In the genomic region with DNA sequence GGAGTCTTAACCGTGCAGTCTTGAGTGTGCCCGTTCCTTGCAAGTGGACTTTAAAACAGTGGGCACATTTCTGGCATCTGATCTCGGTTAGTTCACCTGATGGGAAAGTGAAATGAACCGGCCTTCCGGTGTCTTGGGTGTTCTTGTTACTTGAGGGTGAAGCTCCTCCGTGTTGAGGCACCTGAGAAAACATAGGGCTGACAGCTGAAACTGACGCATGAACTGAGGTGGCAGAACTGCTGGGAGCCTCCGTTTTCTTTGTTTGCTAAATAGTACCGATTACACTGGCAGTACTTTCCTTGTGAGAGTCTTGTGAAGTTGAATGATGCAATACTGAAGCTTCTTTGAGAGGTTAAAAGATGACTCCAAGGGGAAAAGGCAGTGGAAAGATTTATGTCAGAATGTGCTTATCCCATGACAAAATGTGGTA, we compare ENCODE assay signal across 18 cellular contexts.
DNase-seq lines count a peak whose midpoint lies in the region; ATAC-seq and TF ChIP-seq lines count a peak whose summit lies in the region.
"Had no signal": no experiment of that assay in that cellular context is flagged by ENCODE, and none has a peak within 500 bp of the region (broad histone marks: within the 10 kb centered on the region; RNA-seq: fewer than 3 reads in every experiment).

No MANE protein-coding gene starts in this region.

- WGBS in smooth muscle cell (ENCODE audit: low lambda C conversion rate) = 80% methylated on average over 9 of the region's 9 CpGs

- no peak overlapping the region for H3K4me3 Mint-ChIP-seq in activated naive CD4-positive, alpha-beta T cell treated with anti-CD3 and anti-CD28 coated beads for 36 hours
- H3K4me3 Mint-ChIP-seq: immature natural killer cell had no signal

- H3F3A ChIP-seq in smooth muscle cell (ENCODE audit: low read depth) = no peaks in the 10 kb centered on the region

- intact Hi-C loops in activated naive CD4-positive, alpha-beta T cell treated with anti-CD3 and anti-CD28 coated beads for 36 hours (cut with micrococcal nuclease) = no loop called here

- H2AFZ ChIP-seq in smooth muscle cell (ENCODE audit: low read depth) = peak overlapping the region; percentile 73

- peaks cover 7% of the 10 kb centered on the region for H3K27me3 Mint-ChIP-seq in activated naive CD4-positive, alpha-beta T cell treated with anti-CD3 and anti-CD28 coated beads for 36 hours (ENCODE audit: low read depth)

- CTCF ChIA-PET in activated naive CD4-positive, alpha-beta T cell treated with anti-CD3 and anti-CD28 coated beads for 36 hours (lab: Charles Lee) = no interaction called here

- H3K4me1 Mint-ChIP-seq in activated naive CD4-positive, alpha-beta T cell treated with anti-CD3 and anti-CD28 coated beads for 36 hours (ENCODE audit: low read depth) = peaks cover 19% of the 10 kb centered on the region

- no peak for ATAC-seq in GM18861 (IDR thresholded peaks at IDR 0.05; ENCODE audit: unreplicated experiment)
- ATAC-seq: SK-N-SH treated with all-trans-retinoic acid at 6 μM for 48 hours had no signal

- no peak overlapping the region for H3K4me3 ChIP-seq in adipocyte (ENCODE audit: low read length)
- H3K4me3 ChIP-seq in smooth muscle cell = no peak overlapping the region
- H3K4me3 ChIP-seq: MG63, tibial artery had no signal

- DNase-seq in activated naive CD4-positive, alpha-beta T cell treated with anti-CD3 and anti-CD28 coated beads for 36 hours = no peak
- DNase-seq in activated naive CD4-positive, alpha-beta T cell treated with anti-CD3 and anti-CD28 coated beads, Interleukin-2, amount 50 U/mL, for 16 hours = no peak
- DNase-seq in adipocyte (ENCODE audit: low read depth) (peak; percentile 57), iris pigment epithelial cell (ENCODE audit: low read depth) (peak; percentile 62), smooth muscle cell (lab: John Stamatoyannopoulos, UW; ENCODE audit: unreplicated experiment) (no peak), foreskin melanocyte (no peak), COLO668 (lab: John Stamatoyannopoulos, UW; ENCODE audit: unreplicated experiment) (no peak)
- DNase-seq: amygdala; cortex of kidney; DMS 273 treated with DMSO at 0.1 percent for 48 hours; immature natural killer cell; MG63; stimulated activated CD4-positive, alpha-beta T cell treated with anti-CD3 and anti-CD28 coated beads, Interleukin-2, amount 100 ng/mL, for 24 hours; stimulated activated CD8-positive, alpha-beta memory T cell treated with anti-CD3 and anti-CD28 coated beads, Interleukin-4, amount 100 ng/mL, for 48 hours; WERI-Rb-1 had no signal

- H3K4me1 ChIP-seq in adipocyte (ENCODE audit: control insufficient read depth, insufficient read depth, low read length) (peaks cover 16% of the 10 kb centered on the region), smooth muscle cell (ENCODE audit: low read depth) (peaks cover 11% of the 10 kb centered on the region)

- H4K20me1 ChIP-seq in smooth muscle cell (ENCODE audit: low read depth) = no peaks in the 10 kb centered on the region

- peak overlapping the region; percentile 64 for H3K27ac Mint-ChIP-seq in activated naive CD4-positive, alpha-beta T cell treated with anti-CD3 and anti-CD28 coated beads for 36 hours
- H3K27ac Mint-ChIP-seq: immature natural killer cell had no signal

- no peaks in the 10 kb centered on the region for H3K9me3 ChIP-seq in adipocyte (ENCODE audit: control insufficient read depth, low read length)
- H3K9me3 ChIP-seq in smooth muscle cell (replicated peaks; ENCODE audit: low read depth) = no peaks in the 10 kb centered on the region
- H3K9me3 ChIP-seq: MG63, tibial artery had no signal

- H3K9ac ChIP-seq in adipocyte (ENCODE audit: low read length) = no peak overlapping the region
- H3K9ac ChIP-seq in smooth muscle cell (ENCODE audit: low read depth) = no peak overlapping the region

- no peaks in the 10 kb centered on the region for H3K27me3 ChIP-seq in adipocyte (replicated peaks; ENCODE audit: control insufficient read depth, insufficient read depth, low read length)
- no peaks in the 10 kb centered on the region for H3K27me3 ChIP-seq in smooth muscle cell (ENCODE audit: low read depth)
- H3K27me3 ChIP-seq: MG63 had no signal

- peak overlapping the region; percentile 19 for H3K27ac ChIP-seq in smooth muscle cell (ENCODE audit: low read depth)
- H3K27ac ChIP-seq: tibial artery, WERI-Rb-1 had no signal

- H3K36me3 Mint-ChIP-seq in activated naive CD4-positive, alpha-beta T cell treated with anti-CD3 and anti-CD28 coated beads for 36 hours (ENCODE audit: low read depth) = no peaks in the 10 kb centered on the region
- H3K36me3 Mint-ChIP-seq: immature natural killer cell had no signal

- TF ChIP-seq CTCF in smooth muscle cell (IDR thresholded peaks at IDR 0.05; ENCODE audit: borderline replicate concordance, insufficient read depth, poor library complexity, severe bottlenecking) = no peak

- H3K9me3 Mint-ChIP-seq in activated naive CD4-positive, alpha-beta T cell treated with anti-CD3 and anti-CD28 coated beads for 36 hours = no peaks in the 10 kb centered on the region
- H3K9me3 Mint-ChIP-seq: immature natural killer cell had no signal

- H3K79me2 ChIP-seq in smooth muscle cell (ENCODE audit: low read depth) = no peaks in the 10 kb centered on the region

- no peak overlapping the region for H3K4me2 ChIP-seq in smooth muscle cell

- H3K36me3 ChIP-seq in adipocyte (ENCODE audit: control insufficient read depth, insufficient read depth, low read length, severe bottlenecking) (no peaks in the 10 kb centered on the region), smooth muscle cell (ENCODE audit: low read depth) (no peaks in the 10 kb centered on the region)
- H3K36me3 ChIP-seq: MG63, tibial artery, WERI-Rb-1 had no signal

Comparison
In these comparisons a context has a peak if more than half of its experiments do, and no peak if none do; other contexts are left out.
1. DNase-seq: peak in adipocyte (single experiment) and iris pigment epithelial cell (single experiment); none in activated naive CD4-positive, alpha-beta T cell treated with anti-CD3 and anti-CD28 coated beads for 36 hours (single experiment), activated naive CD4-positive, alpha-beta T cell treated with anti-CD3 and anti-CD28 coated beads, Interleukin-2, amount 50 U/mL, for 16 hours (single experiment), smooth muscle cell (single experiment), foreskin melanocyte (single experiment) and COLO668 (single experiment).